ENCODE assay signal across 16 cellular contexts in genomic region chr5:173642191-173642816, GRCh38.
"Had no signal": no experiment of that assay in that cellular context is flagged by ENCODE, and none has a peak within 500 bp of the region (broad histone marks: within the 10 kb centered on the region; RNA-seq: fewer than 3 reads in every experiment).

No MANE protein-coding gene starts in this region.

- H3K27ac Mint-ChIP-seq: activated CD4-positive, alpha-beta T cell treated with anti-CD3 and anti-CD28 coated beads for 36 hours; activated CD8-positive, alpha-beta T cell treated with anti-CD3 and anti-CD28 coated beads, Interleukin-2, amount 10 ng/mL, durations not matched to agents 7 days and 5 days; mesothelial cell of epicardium had no signal

- H3K27me3 ChIP-seq: colonic mucosa, gastrocnemius medialis, heart right ventricle, right atrium auricular region had no signal

- DNase-seq: activated CD4-positive, alpha-beta T cell treated with anti-CD3 and anti-CD28 coated beads for 36 hours; activated CD8-positive, alpha-beta memory T cell treated with anti-CD3 and anti-CD28 coated beads, Interleukin-2, amount 50 U/mL, for 48 hours; activated CD8-positive, alpha-beta T cell treated with anti-CD3 and anti-CD28 coated beads, Interleukin-2, amount 10 ng/mL, durations not matched to agents 7 days and 5 days; activated naive CD4-positive, alpha-beta T cell treated with Interleukin-2 at 50 U/mL for 16 hours; caudate nucleus; colonic mucosa; effector CD8-positive, alpha-beta T cell; gastrocnemius medialis; heart right ventricle; small intestine; SW 1271; T-helper 9 cell; tibial artery had no signal

- H3K9me3 Mint-ChIP-seq: mesothelial cell of epicardium had no signal

- H3K27ac ChIP-seq: colonic mucosa, epithelial cell of prostate, gastrocnemius medialis, heart right ventricle, right atrium auricular region, tibial artery had no signal

- H3K36me3 ChIP-seq: colonic mucosa, gastrocnemius medialis, heart right ventricle, right atrium auricular region, tibial artery had no signal

- H3K36me3 Mint-ChIP-seq: mesothelial cell of epicardium had no signal

- H3K4me3 ChIP-seq: colonic mucosa, gastrocnemius medialis, heart right ventricle, right atrium auricular region, tibial artery had no signal

- ATAC-seq: activated CD4-positive, alpha-beta T cell treated with anti-CD3 and anti-CD28 coated beads for 36 hours; activated CD8-positive, alpha-beta T cell treated with anti-CD3 and anti-CD28 coated beads, Interleukin-2, amount 10 ng/mL, durations not matched to agents 7 days and 5 days; gastrocnemius medialis; heart right ventricle had no signal

- H3K4me3 Mint-ChIP-seq: activated CD4-positive, alpha-beta T cell treated with anti-CD3 and anti-CD28 coated beads for 36 hours; activated CD8-positive, alpha-beta T cell treated with anti-CD3 and anti-CD28 coated beads, Interleukin-2, amount 10 ng/mL, durations not matched to agents 7 days and 5 days; mesothelial cell of epicardium had no signal

- H3K4me1 ChIP-seq: colonic mucosa, right atrium auricular region, tibial artery had no signal

- H3K9me3 ChIP-seq: colonic mucosa, gastrocnemius medialis, heart right ventricle, right atrium auricular region, tibial artery had no signal
